ENCODE assay signal across 2 cellular contexts in the genomic region with DNA sequence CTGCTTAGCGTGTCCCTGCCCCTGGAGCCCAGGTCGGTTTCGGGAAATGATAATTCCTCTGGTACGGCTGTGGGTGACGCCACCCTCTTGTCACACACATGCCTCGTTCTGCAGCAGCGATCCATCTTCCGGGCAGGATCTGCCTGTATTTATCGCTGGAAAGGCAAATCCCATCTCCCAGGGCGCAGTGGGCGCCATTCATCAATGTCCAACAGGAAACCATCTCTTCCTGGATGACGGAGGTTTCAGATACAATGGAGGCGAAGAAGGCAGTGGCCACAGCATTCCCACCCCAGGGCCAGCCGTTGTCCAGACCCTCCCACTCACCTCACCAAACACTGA.
TF ChIP-seq lines count a peak whose summit lies in the region.

No MANE protein-coding gene starts in this region.

TF ChIP-seq in HCT116, 20 proteins besides CTCF, POLR2A, EP300 and RAD21:
- TF ChIP-seq ZFX (IDR thresholded peaks at IDR 0.05) = no peak
- TF ChIP-seq, protein P1, sequence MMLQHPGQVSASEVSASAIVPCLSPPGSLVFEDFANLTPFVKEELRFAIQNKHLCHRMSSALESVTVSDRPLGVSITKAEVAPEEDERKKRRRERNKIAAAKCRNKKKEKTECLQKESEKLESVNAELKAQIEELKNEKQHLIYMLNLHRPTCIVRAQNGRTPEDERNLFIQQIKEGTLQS (IDR thresholded peaks at IDR 0.05) = no peak

TF ChIP-seq in H1, 55 proteins besides CTCF, POLR2A, EP300 and RAD21:
- no peak for TF ChIP-seq GTF2F1 (IDR thresholded peaks at IDR 0.05; ENCODE audit: borderline replicate concordance, low read depth, low read length)
- TF ChIP-seq POU5F1 (IDR thresholded peaks at IDR 0.05; ENCODE audit: low read depth, low read length) = no peak
- TF ChIP-seq CHD1 (IDR thresholded peaks at IDR 0.05; ENCODE audit: low read depth, low read length) = no peak
- no peak for TF ChIP-seq RBBP5 (IDR thresholded peaks at IDR 0.05; ENCODE audit: borderline replicate concordance, low read depth, low read length)
- TF ChIP-seq TAF7 (optimal IDR thresholded peaks at IDR 0.05; ENCODE audit: borderline replicate concordance, low read depth, low read length) = no peak
- no peak for TF ChIP-seq E2F6 (IDR thresholded peaks at IDR 0.05)
- no peak for TF ChIP-seq CHD2 (IDR thresholded peaks at IDR 0.05; ENCODE audit: low read length)
- TF ChIP-seq KDM5A (IDR thresholded peaks at IDR 0.05; ENCODE audit: low read length) = no peak
- no peak for TF ChIP-seq PHF8 (conservative IDR thresholded peaks at IDR 0.05; ENCODE audit: low read depth, low read length)
- TF ChIP-seq, protein P2, sequence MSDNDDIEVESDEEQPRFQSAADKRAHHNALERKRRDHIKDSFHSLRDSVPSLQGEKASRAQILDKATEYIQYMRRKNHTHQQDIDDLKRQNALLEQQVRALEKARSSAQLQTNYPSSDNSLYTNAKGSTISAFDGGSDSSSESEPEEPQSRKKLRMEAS (IDR thresholded peaks at IDR 0.05) = no peak
- no peak for TF ChIP-seq SIRT6 (IDR thresholded peaks at IDR 0.05; ENCODE audit: low read length)
- TF ChIP-seq, protein P1 (IDR thresholded peaks at IDR 0.05; ENCODE audit: insufficient read depth, low read depth, low read length) = no peak
- no peak for TF ChIP-seq POLR2AphosphoS5 (IDR thresholded peaks at IDR 0.05; ENCODE audit: low read depth, low read length)
- TF ChIP-seq CHD7 (IDR thresholded peaks at IDR 0.05; ENCODE audit: insufficient replicate concordance, low read length) = no peak
- no peak for TF ChIP-seq SIN3A (conservative IDR thresholded peaks at IDR 0.05 in 1 of 2, IDR thresholded peaks at IDR 0.05 in 1 of 2; ENCODE audit: low read depth in 1 of 2, low read length in 2 of 2)
- no peak for TF ChIP-seq RFX5 (IDR thresholded peaks at IDR 0.05; ENCODE audit: borderline replicate concordance, low read depth, low read length)
- no peak for TF ChIP-seq MAFK (IDR thresholded peaks at IDR 0.05; ENCODE audit: low read depth, low read length)
- TF ChIP-seq SAP30 (IDR thresholded peaks at IDR 0.05; ENCODE audit: insufficient read depth, insufficient replicate concordance, low read length) = no peak
TF ChIP-seq in H1: peak in this region for 0.
